8 cellular contexts compared by ENCODE assay signal in the genomic region with DNA sequence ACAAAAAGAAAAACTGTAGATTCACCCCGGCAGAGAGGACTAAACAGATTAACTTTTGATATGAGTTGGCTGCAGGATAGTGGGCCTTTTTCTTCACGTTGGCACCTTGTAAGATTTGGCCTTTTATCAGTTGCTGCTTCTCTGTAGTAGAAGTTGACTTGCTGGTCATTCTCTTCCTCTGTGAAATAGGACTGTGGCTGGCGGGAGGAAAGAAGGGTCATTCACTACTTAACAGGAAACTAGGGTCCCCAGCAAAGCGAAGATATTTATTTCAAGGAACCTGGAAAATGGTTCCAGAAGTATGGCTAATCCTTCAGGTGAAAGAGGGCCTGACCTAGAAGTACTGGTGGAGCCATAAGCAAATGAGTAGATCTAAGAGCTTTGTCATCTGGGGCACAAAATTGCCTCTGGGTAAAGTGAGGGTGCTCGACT. TPM values are rescaled to one million over a fixed set of nuclear protein-coding genes. Genes with fewer than 3 reads are reported as not detected.
DNase-seq lines count a peak whose midpoint lies in the region; ATAC-seq and TF ChIP-seq lines count a peak whose summit lies in the region.

No MANE protein-coding gene starts in this region.

- peaks cover 23% of the 10 kb centered on the region for H4K20me1 ChIP-seq in hepatocyte (ENCODE audit: insufficient read depth, poor library complexity, severe bottlenecking)

- peak overlapping the region; percentile 98 for H3K4me3 ChIP-seq in WI38 (ENCODE audit: low read depth, low read length)
- peak overlapping the region; percentile 1 for H3K4me3 ChIP-seq in hepatocyte

- no peaks in the 10 kb centered on the region for H3K9me2 ChIP-seq in hepatocyte (replicated peaks; ENCODE audit: insufficient read depth)

- H3K27ac Mint-ChIP-seq in HFFc6, result peak overlapping the region; percentile 93
- H3K27ac Mint-ChIP-seq in stimulated activated memory B cell treated with anti-CD40 and anti-IgM and Interleukin-4, amounts not matched to agents 10 μg/mL and 1 μg/mL and 100 μg/mL, for 72 hours, result peak overlapping the region; percentile 91

- 57% methylated on average over 5 of the region's 5 CpGs for WGBS in hepatocyte (ENCODE audit: low lambda C conversion rate, missing lambda C conversion rate)

- peaks cover 6% of the 10 kb centered on the region for H3K36me3 ChIP-seq in hepatocyte (replicated peaks; ENCODE audit: insufficient read depth, low read depth)

- H3K27me3 Mint-ChIP-seq in HFFc6 (ENCODE audit: insufficient read depth), result no peaks in the 10 kb centered on the region
- no peaks in the 10 kb centered on the region for H3K27me3 Mint-ChIP-seq in stimulated activated memory B cell treated with anti-CD40 and anti-IgM and Interleukin-4, amounts not matched to agents 10 μg/mL and 1 μg/mL and 100 μg/mL, for 72 hours

- H3K4me1 ChIP-seq in hepatocyte (ENCODE audit: insufficient read depth), result peaks cover 7% of the 10 kb centered on the region

- H3K36me3 Mint-ChIP-seq in HFFc6 (ENCODE audit: low read depth), result peaks cover 20% of the 10 kb centered on the region
- H3K36me3 Mint-ChIP-seq in stimulated activated memory B cell treated with anti-CD40 and anti-IgM and Interleukin-4, amounts not matched to agents 10 μg/mL and 1 μg/mL and 100 μg/mL, for 72 hours, result peaks cover 11% of the 10 kb centered on the region

- no peaks in the 10 kb centered on the region for H3K27me3 ChIP-seq in hepatocyte

- peaks cover 51% of the 10 kb centered on the region for H3K79me2 ChIP-seq in hepatocyte

- DNase-seq in HFFc6 (no peak), hepatocyte (ENCODE audit: low spot score) (no peak), posterior vena cava (ENCODE audit: low spot score) (no peak), SW480 (ENCODE audit: low spot score) (no peak)

- H3K4me1 Mint-ChIP-seq in HFFc6 (ENCODE audit: low read depth), result peaks cover 26% of the 10 kb centered on the region
- peaks cover 19% of the 10 kb centered on the region for H3K4me1 Mint-ChIP-seq in stimulated activated memory B cell treated with anti-CD40 and anti-IgM and Interleukin-4, amounts not matched to agents 10 μg/mL and 1 μg/mL and 100 μg/mL, for 72 hours

- TF ChIP-seq POLR2A in GM18505 (IDR thresholded peaks at IDR 0.05; ENCODE audit: borderline replicate concordance, extremely low read depth, insufficient read depth, insufficient read length), result no peak

- no peaks in the 10 kb centered on the region for H3K9me3 ChIP-seq in hepatocyte (ENCODE audit: low read depth)

- no peak for ATAC-seq in stimulated activated memory B cell treated with anti-CD40 and anti-IgM and Interleukin-4, amounts not matched to agents 10 μg/mL and 1 μg/mL and 100 μg/mL, for 72 hours
- ATAC-seq in GM18505 (IDR thresholded peaks at IDR 0.05; ENCODE audit: unreplicated experiment) (no peak), HG03139 (IDR thresholded peaks at IDR 0.05; ENCODE audit: unreplicated experiment) (no peak)

- peak overlapping the region; percentile 95 for H3K4me3 Mint-ChIP-seq in HFFc6
- peak overlapping the region; percentile 89 for H3K4me3 Mint-ChIP-seq in stimulated activated memory B cell treated with anti-CD40 and anti-IgM and Interleukin-4, amounts not matched to agents 10 μg/mL and 1 μg/mL and 100 μg/mL, for 72 hours

- TF ChIP-seq CTCF in HFFc6 (IDR thresholded peaks at IDR 0.05), result no peak
- TF ChIP-seq CTCF in WI38 (IDR thresholded peaks at IDR 0.05; ENCODE audit: low read depth, low read length), result no peak
- no peak for TF ChIP-seq CTCF in hepatocyte (IDR thresholded peaks at IDR 0.05; ENCODE audit: poor library complexity)

- intact Hi-C loops in posterior vena cava (cut with DNase I), result no loop called here

- peak overlapping the region; percentile 91 for H2AFZ ChIP-seq in hepatocyte

- no peaks in the 10 kb centered on the region for H3K9me3 Mint-ChIP-seq in HFFc6
- H3K9me3 Mint-ChIP-seq in stimulated activated memory B cell treated with anti-CD40 and anti-IgM and Interleukin-4, amounts not matched to agents 10 μg/mL and 1 μg/mL and 100 μg/mL, for 72 hours, result peaks cover 3% of the 10 kb centered on the region

- H3K27ac ChIP-seq in hepatocyte, result peak overlapping the region; percentile 81

- peak overlapping the region; percentile 77 for H3K4me2 ChIP-seq in hepatocyte

RNA-seq across cellular contexts. Expression of a gene that starts 0.4 kb away (rescaled TPM):
- 100 to 1,000 TPM; 291 to 313 (median 301) TPM for total RNA-seq in HFFc6 (2021; fragmentation: NEBNext Ultra II Directional; extraction: Animal tissue kit (Norgen Biotek cat#: 25700))
- 281 and 286 TPM in 2 replicates for total RNA-seq in hepatocyte
- 529 and 563 TPM in 2 replicates for polyA plus RNA-seq in hepatocyte
- total RNA-seq in posterior vena cava, result 100 to 1,000 TPM; 120 to 139 TPM

RNA-seq across cellular contexts. Expression of a gene that starts 13.9 kb away (rescaled TPM):
- total RNA-seq in HFFc6 (2021; fragmentation: NEBNext Ultra II Directional; extraction: Animal tissue kit (Norgen Biotek cat#: 25700)), result 10 to 100 TPM; 34.1 to 43.9 (median 38.2) TPM
- total RNA-seq in hepatocyte (52.1 and 53.5 TPM in 2 replicates), posterior vena cava (10 to 100 TPM; 49.6 to 53.4 TPM)
- 23.0 and 24.0 TPM in 2 replicates for polyA plus RNA-seq in hepatocyte
